Comparison of ENCODE assay signal across 12 cellular contexts in genomic region chr16:53061256-53061655, GRCh38. TPM values are rescaled to one million over a fixed set of nuclear protein-coding genes. Genes with fewer than 3 reads are reported as not detected.
DNase-seq lines count a peak whose midpoint lies in the region; ATAC-seq and TF ChIP-seq lines count a peak whose summit lies in the region.
"Had no signal": no experiment of that assay in that cellular context is flagged by ENCODE, and none has a peak within 500 bp of the region (broad histone marks: within the 10 kb centered on the region; RNA-seq: fewer than 3 reads in every experiment).

No MANE protein-coding gene starts in this region.

- H3K4me1 Mint-ChIP-seq in naive B cell = peaks cover 50 to 93% (median 67%) of the 10 kb centered on the region in 3 donors

- no peaks in the 10 kb centered on the region for H3K27me3 Mint-ChIP-seq in naive B cell
- H3K27me3 Mint-ChIP-seq: naive thymus-derived CD4-positive, alpha-beta T cell had no signal

- H3K27ac Mint-ChIP-seq in naive B cell = peak overlapping the region; percentile 91 to 97 (median 95)
- H3K27ac Mint-ChIP-seq: HFFc6 had no signal

- H3K4me3 ChIP-seq in tibial artery = no peak overlapping the region

- no peaks in the 10 kb centered on the region for H3K36me3 Mint-ChIP-seq in naive B cell
- H3K36me3 Mint-ChIP-seq: naive thymus-derived CD4-positive, alpha-beta T cell had no signal

- no peaks in the 10 kb centered on the region for H3K9me3 Mint-ChIP-seq in naive B cell
- H3K9me3 Mint-ChIP-seq: HFFc6; naive thymus-derived CD4-positive, alpha-beta T cell had no signal

- no peaks in the 10 kb centered on the region for H3K27me3 ChIP-seq in tibial artery

- DNase-seq in naive B cell (no peak), NCI-H187 (lab: John Stamatoyannopoulos, UW) (no peak), tibial artery (no peak), HK-2 (ENCODE audit: unreplicated experiment) (no peak)
- DNase-seq: activated gamma-delta T cell treated with Interleukin-2 at 50 U/mL for 16 hours, HFFc6, NCI-H1048 had no signal

- intact Hi-C loops in tibial artery (cut with DNase I; ENCODE audit: low total_unique reads) = no loop called here

- no peak for TF ChIP-seq CTCF in tibial artery (IDR thresholded peaks at IDR 0.05)

- H3K27ac ChIP-seq in tibial artery = no peak overlapping the region

- H3K9me3 ChIP-seq in tibial artery = no peaks in the 10 kb centered on the region

- H3K4me1 ChIP-seq in tibial artery = peaks cover 0 to 19% (median 5%) of the 10 kb centered on the region in 4 donors

- no peaks in the 10 kb centered on the region for H3K36me3 ChIP-seq in tibial artery

- ATAC-seq in GM18520 (IDR thresholded peaks at IDR 0.05; ENCODE audit: unreplicated experiment) = peak; percentile 8
- ATAC-seq in GM21515 (IDR thresholded peaks at IDR 0.05; ENCODE audit: unreplicated experiment) = peak; percentile 19
- peak; percentile 12 for ATAC-seq in HG03439 (IDR thresholded peaks at IDR 0.05; ENCODE audit: unreplicated experiment)
- ATAC-seq in naive B cell (ENCODE audit: low read depth in 2 of 2) = no peak
- ATAC-seq in HG02623 (IDR thresholded peaks at IDR 0.05; ENCODE audit: unreplicated experiment) = no peak

- peak overlapping the region; percentile 70 to 89 (median 79) for H3K4me3 Mint-ChIP-seq in naive B cell
- H3K4me3 Mint-ChIP-seq: HFFc6 had no signal

RNA-seq across cellular contexts. Expression of gene CHD9, which starts 6.5 kb away (rescaled TPM):
- 100 to 1,000 TPM; 102 to 181 (median 115) TPM for polyA plus RNA-seq in naive B cell (ENCODE audit: low read depth in 6 of 6)

RNA-seq across cellular contexts. Expression of gene CHD9NB, which starts 8.6 kb away (rescaled TPM):
- polyA plus RNA-seq in naive B cell (ENCODE audit: low read depth in 6 of 6) = under 1 TPM in 1 of 6 donors, not detected in 5; 0.16 TPM
- polyA plus RNA-seq: naive thymus-derived CD4-positive, alpha-beta T cell had no signal

Comparison
In these comparisons a context has a peak if more than half of its experiments do, and no peak if none do; other contexts are left out.
1. ATAC-seq: peak in GM18520 (single experiment), GM21515 (single experiment) and HG03439 (single experiment); none in naive B cell (0 of 2) and HG02623 (single experiment).